Comparison of ENCODE assay signal across 8 cellular contexts in the genomic region with DNA sequence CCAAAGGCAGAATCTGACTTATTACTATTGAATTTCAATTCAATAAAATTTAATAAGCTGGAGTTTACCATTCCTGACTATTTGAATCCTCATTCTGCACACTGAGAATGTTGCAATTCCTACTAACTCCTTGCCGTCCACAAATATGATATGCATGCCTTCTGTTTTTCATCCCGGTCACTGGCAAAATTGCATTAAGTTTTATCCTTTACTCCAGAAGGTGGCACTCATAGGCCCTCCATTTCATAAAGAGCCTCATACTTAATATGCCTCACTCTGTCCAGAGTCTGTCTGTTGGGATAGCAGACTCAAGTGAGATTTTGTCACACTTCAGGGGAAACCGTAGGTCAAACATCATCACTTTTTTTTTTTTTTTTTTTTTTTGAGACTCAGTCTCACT. TPM values are rescaled to one million over a fixed set of nuclear protein-coding genes. Genes with fewer than 3 reads are reported as not detected.
DNase-seq lines count a peak whose midpoint lies in the region; FAIRE-seq and TF ChIP-seq lines count a peak whose summit lies in the region.

No MANE protein-coding gene starts in this region.

- H3K4me2 ChIP-seq in PC-9, result no peak overlapping the region

- no peak overlapping the region for H2AFZ ChIP-seq in PC-9

- H3K9me2 ChIP-seq in PC-9 (ENCODE audit: insufficient read depth), result no peaks in the 10 kb centered on the region

- intact Hi-C loops in PC-9 (cut with micrococcal nuclease; ENCODE audit: unreplicated experiment), result loop anchor here (1.0 to 10.0 kb wide), 2 partner anchors 104 to 141 kb away; a partner anchor contains a TSS

- H3K4me1 ChIP-seq in cardiac muscle cell (ENCODE audit: low read depth) (peaks cover 13% of the 10 kb centered on the region), right atrium auricular region (peaks cover 0 to 13% of the 10 kb centered on the region in 2 donors), PC-9 (replicated peaks; ENCODE audit: insufficient read depth) (peaks cover 56% of the 10 kb centered on the region), suprapubic skin (peaks cover 13% of the 10 kb centered on the region)

- H3K27me3 ChIP-seq in cardiac muscle cell, result no peaks in the 10 kb centered on the region
- no peaks in the 10 kb centered on the region for H3K27me3 ChIP-seq in right atrium auricular region
- no peaks in the 10 kb centered on the region for H3K27me3 ChIP-seq in PC-9 (ENCODE audit: insufficient read depth, low read depth)
- H3K27me3 ChIP-seq in suprapubic skin, result no peaks in the 10 kb centered on the region

- POLR2A ChIA-PET in PC-9 (lab: Charles Lee; ENCODE audit: unreplicated experiment), result no interaction called here

- TF ChIP-seq POLR2A in GM12892 (IDR thresholded peaks at IDR 0.05; ENCODE audit: low read depth, low read length), result no peak
- TF ChIP-seq POLR2A in suprapubic skin (IDR thresholded peaks at IDR 0.05), result no peak

- CTCF ChIA-PET in PC-9 (lab: Charles Lee), result interaction anchor here (0.8 kb wide), 1 partner anchor 54 kb away, joined by 9 read pairs; no protein-coding TSS in a partner anchor

- H3K27ac ChIP-seq in cardiac muscle cell (peak overlapping the region; percentile 17), right atrium auricular region (no peak overlapping the region), PC-9 (no peak overlapping the region), caudate nucleus (ENCODE audit: low read depth, low read length) (no peak overlapping the region), suprapubic skin (no peak overlapping the region)

- 26% methylated on average over 3 of the region's 3 CpGs for WGBS in suprapubic skin

- H3K9me3 ChIP-seq in cardiac muscle cell (ENCODE audit: low read depth) (no peaks in the 10 kb centered on the region), right atrium auricular region (no peaks in the 10 kb centered on the region), PC-9 (ENCODE audit: insufficient read depth, low read depth) (no peaks in the 10 kb centered on the region), suprapubic skin (no peaks in the 10 kb centered on the region)

- TF ChIP-seq EP300 in suprapubic skin (IDR thresholded peaks at IDR 0.05), result no peak

- peaks cover 61% of the 10 kb centered on the region for H3F3A ChIP-seq in PC-9 (ENCODE audit: insufficient read depth, low read depth)

- H3K4me3 ChIP-seq in cardiac muscle cell (no peak overlapping the region), right atrium auricular region (no peak overlapping the region), PC-9 (no peak overlapping the region), fibroblast of the aortic adventitia (ENCODE audit: low read depth, low read length) (no peak overlapping the region), suprapubic skin (no peak overlapping the region)

- no peaks in the 10 kb centered on the region for H4K20me1 ChIP-seq in PC-9 (ENCODE audit: insufficient read depth)

- TF ChIP-seq CTCF in cardiac muscle cell (IDR thresholded peaks at IDR 0.05; ENCODE audit: low read depth, low read length), result peak; percentile 51
- peak in 1 of 2 donors; percentile 54 for TF ChIP-seq CTCF in right atrium auricular region (IDR thresholded peaks at IDR 0.05)
- TF ChIP-seq CTCF in PC-9 (conservative IDR thresholded peaks at IDR 0.05), result peak; percentile 43; the same call in 1 of the 2 replicates
- TF ChIP-seq CTCF in fibroblast of the aortic adventitia (IDR thresholded peaks at IDR 0.05; ENCODE audit: insufficient read depth, low read length), result peak; percentile 49
- no peak for TF ChIP-seq CTCF in suprapubic skin (IDR thresholded peaks at IDR 0.05)

- DNase-seq in cardiac muscle cell (ENCODE audit: low read depth in 1 of 2, low spot score in 1 of 2), result peak in 1 of 2 donors; percentile 92
- no peak for DNase-seq in right atrium auricular region (ENCODE audit: low spot score)
- peak in 1 of 2 experiments; percentile 50 for DNase-seq in PC-9
- peak; percentile 88 for DNase-seq in fibroblast of the aortic adventitia (ENCODE audit: low read depth)
- no peak for DNase-seq in GM12892 (ENCODE audit: insufficient read length)
- no peak for DNase-seq in germinal center (ENCODE audit: low spot score)
- DNase-seq in caudate nucleus (lab: John Stamatoyannopoulos, UW), result no peak
- no peak for DNase-seq in suprapubic skin (ENCODE audit: low spot score in 2 of 2)

- H3K79me2 ChIP-seq in PC-9 (ENCODE audit: low read depth), result peaks cover 7% of the 10 kb centered on the region; the same call in 1 of the 2 replicates

- FAIRE-seq in GM12892 (lab: Jason Lieb, UNC), result no peak

- H3K36me3 ChIP-seq in cardiac muscle cell (peaks cover 10% of the 10 kb centered on the region), right atrium auricular region (no peaks in the 10 kb centered on the region), PC-9 (ENCODE audit: low read depth) (peaks cover 5% of the 10 kb centered on the region; the same call in 1 of the 2 replicates), suprapubic skin (peaks cover 8% of the 10 kb centered on the region)

- BruUV-seq in PC-9 (replicated peaks; lab: Mats Ljungman, UMichigan), result no TSS peak

RNA-seq across cellular contexts. Expression of a gene that starts 27.4 kb away (rescaled TPM):
- total RNA-seq in cardiac muscle cell, result 68.1 and 93.7 TPM in 2 replicates
- polyA plus RNA-seq in cardiac muscle cell, result 90.1 and 139 TPM in 2 replicates
- total RNA-seq in right atrium auricular region, result 10 to 100 TPM; 11.2 to 26.2 TPM
- 99.9 and 117 TPM in 2 replicates for total RNA-seq in PC-9 (2021)
- 0.36 and 3.3 TPM in 2 replicates for total RNA-seq in fibroblast of the aortic adventitia (ENCODE audit: low replicate concordance)
- polyA plus RNA-seq in GM12892 (2012; ENCODE audit: missing spikeins), result 27.0 TPM
- total RNA-seq in suprapubic skin, result 100 to 1,000 TPM; 101 to 112 (median 107) TPM

RNA-seq across cellular contexts. Expression of a gene that starts 38.9 kb away (rescaled TPM):
- total RNA-seq in cardiac muscle cell, result not detected in 2 replicates
- polyA plus RNA-seq in cardiac muscle cell, result not detected in 2 replicates
- total RNA-seq in right atrium auricular region, result 1 to 10 TPM; 2.0 to 6.3 TPM
- not detected in 2 replicates for total RNA-seq in PC-9 (2021)
- 3.8 TPM in 1 of 2 replicates, not detected in the other for total RNA-seq in fibroblast of the aortic adventitia (ENCODE audit: low replicate concordance)
- not detected for polyA plus RNA-seq in GM12892 (2012; ENCODE audit: missing spikeins)
- 1 to 10 TPM in 1 of 4 donors, under 1 TPM in 1, not detected in 2; 0.55 to 1.2 TPM for total RNA-seq in suprapubic skin

RNA-seq across cellular contexts. Expression of a gene that starts 45.2 kb away (rescaled TPM):
- total RNA-seq in cardiac muscle cell, result 262 and 347 TPM in 2 replicates
- 393 and 448 TPM in 2 replicates for polyA plus RNA-seq in cardiac muscle cell
- total RNA-seq in right atrium auricular region, result 100 to 1,000 TPM in 1 of 2 donors, 10 to 100 TPM in 1; 95.0 to 118 TPM
- 51.4 and 70.8 TPM in 2 replicates for total RNA-seq in PC-9 (2021)
- 0.90 TPM in 1 of 2 replicates, not detected in the other for total RNA-seq in fibroblast of the aortic adventitia (ENCODE audit: low replicate concordance)
- polyA plus RNA-seq in GM12892 (2012; ENCODE audit: missing spikeins), result 100 TPM
- total RNA-seq in suprapubic skin, result 100 to 1,000 TPM in 2 of 4 donors, 10 to 100 TPM in 2; 70.0 to 123 (median 98.8) TPM

RNA-seq across cellular contexts. Expression of a gene that starts 52.2 kb away (rescaled TPM):
- total RNA-seq in cardiac muscle cell (110 and 127 TPM in 2 replicates), right atrium auricular region (10 to 100 TPM; 21.7 to 25.5 TPM), PC-9 (2021) (34.8 and 43.2 TPM in 2 replicates), fibroblast of the aortic adventitia (ENCODE audit: low replicate concordance) (23.5 and 36.2 TPM in 2 replicates), suprapubic skin (10 to 100 TPM; 33.9 to 88.7 (median 43.7) TPM)
- polyA plus RNA-seq in cardiac muscle cell, result 33.7 and 45.5 TPM in 2 replicates
- polyA plus RNA-seq in GM12892 (2012; ENCODE audit: missing spikeins), result 37.3 TPM

Comparison
In these comparisons a context has a peak if more than half of its experiments do, and no peak if none do; other contexts are left out.
1. CTCF ChIP-seq: peak in cardiac muscle cell (single experiment), PC-9 (single experiment) and fibroblast of the aortic adventitia (single experiment); none in suprapubic skin (0 of 2).
2. RNA of a gene that starts 45.2 kb away (total RNA-seq): 262 to 347 TPM in cardiac muscle cell, 95.0 to 118 TPM in right atrium auricular region, 70.0 to 123 TPM in suprapubic skin and 51.4 to 70.8 TPM in PC-9; 0.90 TPM in fibroblast of the aortic adventitia; every median in the first group is over 10 times any median in the second.